ENCODE assay signal across 27 cellular contexts in genomic region chr9:2351324-2351723, GRCh38.
"Had no signal": no experiment of that assay in that cellular context is flagged by ENCODE, and none has a peak within 500 bp of the region (broad histone marks: within the 10 kb centered on the region; RNA-seq: fewer than 3 reads in every experiment).

No MANE protein-coding gene starts in this region.

- H3K9me3 ChIP-seq: testis, thyroid gland, upper lobe of left lung, upper lobe of right lung, uterus, vagina had no signal

- H3K27ac ChIP-seq: stomach, suprapubic skin, testis, thoracic aorta, thyroid gland, tibial artery, tibial nerve, transverse colon, upper lobe of left lung, upper lobe of right lung, uterus, vagina had no signal

- ATAC-seq: stimulated activated effector memory CD8-positive, alpha-beta T cell treated with anti-CD3 and anti-CD28 coated beads, Interleukin-12 subunit alpha, Interleukin-12 subunit beta, amount 100 ng/mL, for 72 hours; stimulated activated memory B cell treated with anti-CD40 and anti-IgM and Interleukin-4, amounts not matched to agents 10 μg/mL and 1 μg/mL and 100 μg/mL, for 72 hours; stimulated activated naive B cell treated with anti-CD40 and anti-IgM and Interleukin-4, amounts not matched to agents 10 μg/mL and 1 μg/mL and 100 μg/mL, for 72 hours; stimulated activated naive CD8-positive, alpha-beta T cell treated with anti-CD3 and anti-CD28 coated beads, Interleukin-15, amount 100 ng/mL, for 72 hours; stimulated activated naive CD8-positive, alpha-beta T cell treated with anti-CD3 and anti-CD28 coated beads, Interleukin-15, Interleukin-2, amounts not matched to agents 100 U/mL and 50 U/mL, for 24 hours; upper lobe of right lung had no signal

- H3K4me1 ChIP-seq: stomach, suprapubic skin, thyroid gland, tibial artery, tibial nerve, transverse colon, upper lobe of left lung, upper lobe of right lung, uterus, vagina had no signal

- DNase-seq: stimulated activated CD4-positive, alpha-beta T cell treated with anti-CD3 and anti-CD28 coated beads, Interleukin-2, amount 100 ng/mL, for 48 hours; stimulated activated CD4-positive, alpha-beta T cell treated with anti-CD3 and anti-CD28 coated beads, Interleukin-4, amount 100 ng/mL, for 1 hour; stimulated activated CD4-positive, alpha-beta T cell treated with anti-CD3 and anti-CD28 coated beads, Interleukin-4, amount 100 ng/mL, for 24 hours; stimulated activated CD4-positive, alpha-beta T cell treated with anti-CD3 and anti-CD28 coated beads, Interleukin-4, amount 100 ng/mL, for 4 hours; stimulated activated CD8-positive, alpha-beta memory T cell treated with anti-CD3 and anti-CD28 coated beads, Interleukin-4, amount 100 ng/mL, for 48 hours; stimulated activated naive B cell treated with anti-CD40 and anti-IgM and Interleukin-4, amounts not matched to agents 10 μg/mL and 1 μg/mL and 100 μg/mL, for 72 hours; stimulated activated naive CD4-positive, alpha-beta T cell; stimulated activated naive CD4-positive, alpha-beta T cell treated with Interleukin-2 at 50 U/mL for 16 hours; stimulated activated naive CD8-positive, alpha-beta T cell treated with anti-CD3 and anti-CD28 coated beads, Interleukin-15, amount 100 ng/mL, for 72 hours; stimulated activated naive CD8-positive, alpha-beta T cell treated with anti-CD3 and anti-CD28 coated beads, Interleukin-15, Interleukin-2, amounts not matched to agents 100 U/mL and 50 U/mL, for 24 hours; stomach; substantia nigra; testis; thyroid gland; tibial artery; transverse colon; trophoblast cell; upper lobe of left lung; upper lobe of right lung; uterus had no signal

- FAIRE-seq: urothelium cell line had no signal

- H3K4me3 ChIP-seq: stomach, suprapubic skin, testis, thoracic aorta, thyroid gland, tibial artery, tibial nerve, transverse colon, upper lobe of left lung, upper lobe of right lung, uterus, vagina had no signal

- H3K36me3 ChIP-seq: stomach, suprapubic skin, thoracic aorta, thyroid gland, tibial artery, tibial nerve, transverse colon, upper lobe of left lung, upper lobe of right lung, uterus, vagina had no signal

- H3K27me3 ChIP-seq: stomach, suprapubic skin, testis, thyroid gland, tibial artery, tibial nerve, transverse colon, upper lobe of left lung, upper lobe of right lung, uterus, vagina had no signal
